ENCODE assay signal across 28 cellular contexts in the genomic region with DNA sequence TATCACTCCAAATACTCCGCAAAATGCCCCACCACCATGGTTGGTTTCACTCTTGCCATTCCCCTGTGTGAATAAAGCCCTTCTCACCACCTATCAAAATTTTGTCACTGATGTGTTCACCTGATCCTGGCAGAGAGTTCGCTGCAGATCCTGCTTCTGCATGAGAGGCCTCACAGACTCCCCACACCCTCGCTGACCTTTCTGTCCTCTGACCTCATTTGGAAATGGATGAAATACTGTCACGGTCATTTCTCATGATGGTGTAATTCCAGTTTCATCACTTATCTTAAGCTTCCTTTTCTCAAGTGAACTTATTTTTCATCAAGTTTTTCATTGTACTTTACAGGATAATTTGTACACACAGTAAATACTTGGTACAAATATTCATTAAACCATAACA.
"Had no signal": no experiment of that assay in that cellular context is flagged by ENCODE, and none has a peak within 500 bp of the region (broad histone marks: within the 10 kb centered on the region; RNA-seq: fewer than 3 reads in every experiment).

No MANE protein-coding gene starts in this region.

- H3K36me3 Mint-ChIP-seq: activated CD8-positive, alpha-beta memory T cell treated with anti-CD3 and anti-CD28 coated beads, Interleukin-2, amount 10 ng/mL, durations not matched to agents 7 days and 5 days; brain had no signal

- H3K9me3 Mint-ChIP-seq: activated B cell treated with CpG ODN at 0.5 μM for 24 hours; activated CD4-positive, alpha-beta T cell treated with anti-CD3 and anti-CD28 coated beads, Interleukin-2, amount 10 ng/mL, durations not matched to agents 24 days and 14 days; activated naive CD8-positive, alpha-beta T cell treated with anti-CD3 and anti-CD28 coated beads, Interleukin-2, amount 50 U/mL, for 24 hours; activated T-helper 1 cell treated with anti-CD3 and anti-CD28 coated beads, Interleukin-12 subunit alpha, Interleukin-12 subunit beta, Interleukin-2, Interleukin-4 antibody, amounts not matched to agents 30 ng/mL and 10 ng/mL and 1 ng/mL, durations not matched to agents 14 hours and 24 hours and 36 hours; T-helper 2 cell treated with Interferon-gamma antibody and Interleukin-4, amounts not matched to agents 5 μg/mL and 100 μg/mL, for 36 hours had no signal

- H3K4me1 Mint-ChIP-seq: activated B cell treated with CpG ODN at 0.5 μM for 24 hours; activated CD4-positive, alpha-beta T cell treated with anti-CD3 and anti-CD28 coated beads, Interleukin-2, amount 10 ng/mL, durations not matched to agents 24 days and 14 days; activated CD8-positive, alpha-beta memory T cell treated with anti-CD3 and anti-CD28 coated beads, Interleukin-2, amount 10 ng/mL, durations not matched to agents 7 days and 5 days; activated naive CD8-positive, alpha-beta T cell treated with anti-CD3 and anti-CD28 coated beads, Interleukin-2, amount 50 U/mL, for 24 hours; central memory CD8-positive, alpha-beta T cell had no signal

- H3K4me3 Mint-ChIP-seq: activated B cell treated with CpG ODN at 0.5 μM for 24 hours; activated CD4-positive, alpha-beta T cell treated with anti-CD3 and anti-CD28 coated beads, Interleukin-2, amount 10 ng/mL, durations not matched to agents 24 days and 14 days; activated CD8-positive, alpha-beta memory T cell treated with anti-CD3 and anti-CD28 coated beads, Interleukin-2, amount 10 ng/mL, durations not matched to agents 7 days and 5 days; activated naive CD8-positive, alpha-beta T cell treated with anti-CD3 and anti-CD28 coated beads, Interleukin-2, amount 50 U/mL, for 24 hours; activated T-cell treated with anti-CD3 and anti-CD28 coated beads, Interleukin-2, amount 50 U/mL, for 24 hours; activated T-helper 1 cell treated with anti-CD3 and anti-CD28 coated beads, Interleukin-12 subunit alpha, Interleukin-12 subunit beta, Interleukin-2, Interleukin-4 antibody, amounts not matched to agents 30 ng/mL and 10 ng/mL and 1 ng/mL, durations not matched to agents 14 hours and 24 hours and 36 hours; brain; central memory CD8-positive, alpha-beta T cell; T-helper 2 cell treated with Interferon-gamma antibody and Interleukin-4, amounts not matched to agents 5 μg/mL and 100 μg/mL, for 36 hours had no signal

- H3K36me3 ChIP-seq: ascending aorta had no signal

- ATAC-seq: activated CD8-positive, alpha-beta memory T cell treated with anti-CD3 and anti-CD28 coated beads, Interleukin-2, amount 10 ng/mL, durations not matched to agents 7 days and 5 days; activated naive CD4-positive, alpha-beta T cell treated with anti-CD3 and anti-CD28 coated beads, Interleukin-2, amount 50 U/mL, for 72 hours; activated naive CD8-positive, alpha-beta T cell treated with anti-CD3 and anti-CD28 coated beads, Interleukin-2, amount 50 U/mL, for 24 hours; K562 had no signal

- H3K27me3 Mint-ChIP-seq: activated CD4-positive, alpha-beta T cell treated with anti-CD3 and anti-CD28 coated beads, Interleukin-2, amount 10 ng/mL, durations not matched to agents 24 days and 14 days; activated CD8-positive, alpha-beta memory T cell treated with anti-CD3 and anti-CD28 coated beads, Interleukin-2, amount 10 ng/mL, durations not matched to agents 7 days and 5 days; activated naive CD8-positive, alpha-beta T cell treated with anti-CD3 and anti-CD28 coated beads, Interleukin-2, amount 50 U/mL, for 24 hours; activated T-cell treated with anti-CD3 and anti-CD28 coated beads, Interleukin-2, amount 50 U/mL, for 24 hours; brain had no signal

- FAIRE-seq: K562 had no signal

- H3K4me3 ChIP-seq: ascending aorta, K562 had no signal

- H3K27ac ChIP-seq: ascending aorta had no signal

- H3K27me3 ChIP-seq: ascending aorta had no signal

- H3K4me1 ChIP-seq: ascending aorta had no signal

- H3K27ac Mint-ChIP-seq: activated B cell treated with CpG ODN at 0.5 μM for 24 hours; activated CD4-positive, alpha-beta T cell treated with anti-CD3 and anti-CD28 coated beads, Interleukin-2, amount 10 ng/mL, durations not matched to agents 24 days and 14 days; activated CD8-positive, alpha-beta memory T cell treated with anti-CD3 and anti-CD28 coated beads, Interleukin-2, amount 10 ng/mL, durations not matched to agents 7 days and 5 days; activated naive CD4-positive, alpha-beta T cell treated with anti-CD3 and anti-CD28 coated beads, Interleukin-2, amount 50 U/mL, for 72 hours; activated naive CD8-positive, alpha-beta T cell treated with anti-CD3 and anti-CD28 coated beads, Interleukin-2, amount 50 U/mL, for 24 hours; activated T-cell treated with anti-CD3 and anti-CD28 coated beads, Interleukin-2, amount 50 U/mL, for 24 hours; activated T-helper 1 cell treated with anti-CD3 and anti-CD28 coated beads, Interleukin-12 subunit alpha, Interleukin-12 subunit beta, Interleukin-2, Interleukin-4 antibody, amounts not matched to agents 30 ng/mL and 10 ng/mL and 1 ng/mL, durations not matched to agents 14 hours and 24 hours and 36 hours; T-helper 2 cell treated with Interferon-gamma antibody and Interleukin-4, amounts not matched to agents 5 μg/mL and 100 μg/mL, for 36 hours had no signal

- DNase-seq: activated B cell treated with CpG ODN at 0.5 μM for 24 hours; activated CD4-positive, alpha-beta T cell treated with anti-CD3 and anti-CD28 coated beads for 1 hour; activated CD4-positive, alpha-beta T cell treated with anti-CD3 and anti-CD28 coated beads, Interleukin-2, amount 10 ng/mL, durations not matched to agents 24 days and 14 days; activated CD4-positive, alpha-beta T cell treated with anti-CD3 and anti-CD28 coated beads, Interleukin-2, amount 50 U/mL, for 48 hours; activated CD8-positive, alpha-beta memory T cell treated with anti-CD3 and anti-CD28 coated beads, Interleukin-2, amount 10 ng/mL, durations not matched to agents 7 days and 5 days; activated effector memory CD4-positive, alpha-beta T cell treated with anti-CD3 and anti-CD28 coated beads, Interleukin-2, amount 50 U/mL, for 16 hours; activated naive CD4-positive, alpha-beta T cell treated with Interleukin-2 at 50 U/mL for 16 hours; activated naive CD8-positive, alpha-beta T cell treated with anti-CD3 and anti-CD28 coated beads, Interleukin-2, amount 50 U/mL, for 24 hours; activated T-cell treated with anti-CD3 and anti-CD28 coated beads, Interleukin-2, amount 50 U/mL, for 24 hours; amniotic stem cell; Karpas-422; MM.1S; NCI-H1105 treated with DMSO at 0.1 percent for 48 hours; NCI-H1436 treated with DMSO at 0.1 percent for 48 hours; NCI-H187; NCI-H2081; NCI-H510A treated with DMSO at 0.1 percent for 48 hours; NCI-H69; NK-92 treated with Interleukin-12 subunit alpha and Interleukin-12 subunit beta, amount 100 ng/mL, for 24 hours; SIG-M5; T-helper 1 cell had no signal
